13 cellular contexts compared by ENCODE assay signal in the genomic region with DNA sequence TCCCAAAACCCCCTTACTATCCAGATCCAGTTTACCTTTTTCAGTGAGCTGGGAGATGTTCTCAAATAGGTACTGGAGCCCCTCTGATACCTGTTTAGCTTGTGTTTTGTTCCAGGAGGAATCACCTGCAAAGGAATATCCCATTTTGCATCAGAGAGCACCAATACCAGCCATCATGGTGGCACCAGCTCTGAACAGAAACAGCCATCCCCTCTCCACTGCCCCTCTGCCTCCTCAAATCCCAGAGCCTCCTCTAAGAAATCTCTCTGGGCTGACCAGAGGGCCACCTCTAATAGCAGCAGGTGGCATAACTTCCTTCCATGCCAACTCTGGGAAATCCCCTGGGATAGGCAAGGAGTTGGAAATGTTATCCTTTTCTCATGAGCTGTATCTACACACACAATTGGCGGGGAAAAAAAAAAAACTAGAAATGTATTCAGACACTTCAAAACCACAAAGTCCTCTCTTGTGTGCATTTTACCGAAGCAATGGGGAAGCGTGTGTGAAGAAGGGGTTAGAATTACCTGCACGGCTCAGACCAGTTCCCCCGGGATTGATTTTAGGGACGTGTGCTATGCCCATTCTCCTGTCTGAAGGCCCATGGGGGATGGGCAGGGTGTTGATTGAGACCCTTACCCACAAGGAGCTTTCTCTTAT. TPM values are rescaled to one million over a fixed set of nuclear protein-coding genes. Genes with fewer than 3 reads are reported as not detected.
DNase-seq lines count a peak whose midpoint lies in the region; ATAC-seq and TF ChIP-seq lines count a peak whose summit lies in the region.
"Had no signal": no experiment of that assay in that cellular context is flagged by ENCODE, and none has a peak within 500 bp of the region (broad histone marks: within the 10 kb centered on the region; RNA-seq: fewer than 3 reads in every experiment).

No MANE protein-coding gene starts in this region.

- POLR2A ChIA-PET in activated B cell treated with CpG ODN at 0.5 μM for 24 hours (lab: Charles Lee), result no interaction called here
- POLR2A ChIA-PET in activated CD4-positive, alpha-beta memory T cell treated with anti-CD3 and anti-CD28 coated beads, Interleukin-2, amount 10 ng/mL, durations not matched to agents 7 days and 5 days (lab: Charles Lee), result no interaction called here

- CTCF ChIA-PET in activated B cell treated with CpG ODN at 0.5 μM for 24 hours (lab: Charles Lee), result interaction anchor here (1.6 kb wide), 1 partner anchor 9 kb away, joined by 4 read pairs; no protein-coding TSS in a partner anchor
- CTCF ChIA-PET in activated CD4-positive, alpha-beta memory T cell treated with anti-CD3 and anti-CD28 coated beads, Interleukin-2, amount 10 ng/mL, durations not matched to agents 7 days and 5 days (lab: Charles Lee), result interaction anchor here (1.1 kb wide), 1 partner anchor 11 kb away, joined by 3 read pairs; no protein-coding TSS in a partner anchor

- intact Hi-C loops in activated B cell treated with CpG ODN at 0.5 μM for 24 hours (cut with micrococcal nuclease), result no loop called here

- no peak overlapping the region for H3K27ac Mint-ChIP-seq in activated T-cell treated with anti-CD3 and anti-CD28 coated beads, Interleukin-2, amount 50 U/mL, for 72 hours
- no peak overlapping the region for H3K27ac Mint-ChIP-seq in activated B cell treated with CpG ODN at 0.5 μM for 24 hours
- peak overlapping the region; percentile 11 for H3K27ac Mint-ChIP-seq in stimulated activated naive B cell treated with anti-CD40 and anti-IgM and Interleukin-4, amounts not matched to agents 10 μg/mL and 1 μg/mL and 100 μg/mL, for 72 hours
- no peak overlapping the region for H3K27ac Mint-ChIP-seq in activated CD4-positive, alpha-beta memory T cell treated with anti-CD3 and anti-CD28 coated beads, Interleukin-2, amount 10 ng/mL, durations not matched to agents 7 days and 5 days

- H3K4me1 Mint-ChIP-seq in activated T-cell treated with anti-CD3 and anti-CD28 coated beads, Interleukin-2, amount 50 U/mL, for 72 hours (ENCODE audit: low read depth), result peaks cover 49% of the 10 kb centered on the region
- H3K4me1 Mint-ChIP-seq in activated B cell treated with CpG ODN at 0.5 μM for 24 hours, result peaks cover 21% of the 10 kb centered on the region
- H3K4me1 Mint-ChIP-seq in stimulated activated naive B cell treated with anti-CD40 and anti-IgM and Interleukin-4, amounts not matched to agents 10 μg/mL and 1 μg/mL and 100 μg/mL, for 72 hours, result peaks cover 27 to 34% of the 10 kb centered on the region in 2 donors
- peaks cover 20% of the 10 kb centered on the region for H3K4me1 Mint-ChIP-seq in activated CD4-positive, alpha-beta memory T cell treated with anti-CD3 and anti-CD28 coated beads, Interleukin-2, amount 10 ng/mL, durations not matched to agents 7 days and 5 days

- peak overlapping the region; percentile 25 to 67 for H3K4me3 Mint-ChIP-seq in activated T-cell treated with anti-CD3 and anti-CD28 coated beads, Interleukin-2, amount 50 U/mL, for 72 hours
- peak overlapping the region; percentile 8 for H3K4me3 Mint-ChIP-seq in activated B cell treated with CpG ODN at 0.5 μM for 24 hours
- H3K4me3 Mint-ChIP-seq in stimulated activated naive B cell treated with anti-CD40 and anti-IgM and Interleukin-4, amounts not matched to agents 10 μg/mL and 1 μg/mL and 100 μg/mL, for 72 hours, result peak overlapping the region; percentile 5 to 19
- H3K4me3 Mint-ChIP-seq in activated CD4-positive, alpha-beta memory T cell treated with anti-CD3 and anti-CD28 coated beads, Interleukin-2, amount 10 ng/mL, durations not matched to agents 7 days and 5 days, result no peak overlapping the region

- no peak for DNase-seq in activated T-cell treated with anti-CD3 and anti-CD28 coated beads, Interleukin-2, amount 50 U/mL, for 72 hours
- DNase-seq in activated T-cell treated with anti-CD3 and anti-CD28 coated beads, Interleukin-2, amount 50 U/mL, for 1 hour, result no peak
- DNase-seq in NCI-H128 (lab: John Stamatoyannopoulos, UW; ENCODE audit: unreplicated experiment) (peak; percentile 83), activated B cell treated with CpG ODN at 0.5 μM for 24 hours (no peak), NK-92 (lab: John Stamatoyannopoulos, UW; ENCODE audit: unreplicated experiment) (no peak), GF-D8 (lab: John Stamatoyannopoulos, UW) (no peak)
- DNase-seq in stimulated activated naive B cell treated with anti-CD40 and anti-IgM and Interleukin-4, amounts not matched to agents 10 μg/mL and 1 μg/mL and 100 μg/mL, for 72 hours, result no peak
- no peak for DNase-seq in activated CD4-positive, alpha-beta memory T cell treated with anti-CD3 and anti-CD28 coated beads, Interleukin-2, amount 10 ng/mL, durations not matched to agents 7 days and 5 days
- DNase-seq: adrenal gland, EL, KG1, NCI-H526, T-helper 9 cell had no signal

- no peak for TF ChIP-seq CTCF in activated B cell treated with CpG ODN at 0.5 μM for 24 hours (IDR thresholded peaks at IDR 0.05)

- no peaks in the 10 kb centered on the region for H3K36me3 Mint-ChIP-seq in activated T-cell treated with anti-CD3 and anti-CD28 coated beads, Interleukin-2, amount 50 U/mL, for 72 hours (ENCODE audit: insufficient read depth in 2 of 2)
- no peaks in the 10 kb centered on the region for H3K36me3 Mint-ChIP-seq in activated B cell treated with CpG ODN at 0.5 μM for 24 hours (ENCODE audit: low read depth)
- no peaks in the 10 kb centered on the region for H3K36me3 Mint-ChIP-seq in stimulated activated naive B cell treated with anti-CD40 and anti-IgM and Interleukin-4, amounts not matched to agents 10 μg/mL and 1 μg/mL and 100 μg/mL, for 72 hours
- no peaks in the 10 kb centered on the region for H3K36me3 Mint-ChIP-seq in activated CD4-positive, alpha-beta memory T cell treated with anti-CD3 and anti-CD28 coated beads, Interleukin-2, amount 10 ng/mL, durations not matched to agents 7 days and 5 days (ENCODE audit: low read depth)

- H3K27me3 Mint-ChIP-seq in activated T-cell treated with anti-CD3 and anti-CD28 coated beads, Interleukin-2, amount 50 U/mL, for 72 hours (ENCODE audit: low read depth), result peaks cover 35% of the 10 kb centered on the region
- H3K27me3 Mint-ChIP-seq in activated B cell treated with CpG ODN at 0.5 μM for 24 hours, result peaks cover 47% of the 10 kb centered on the region
- peaks cover 80 to 85% of the 10 kb centered on the region in 2 donors for H3K27me3 Mint-ChIP-seq in stimulated activated naive B cell treated with anti-CD40 and anti-IgM and Interleukin-4, amounts not matched to agents 10 μg/mL and 1 μg/mL and 100 μg/mL, for 72 hours
- peaks cover 32% of the 10 kb centered on the region for H3K27me3 Mint-ChIP-seq in activated CD4-positive, alpha-beta memory T cell treated with anti-CD3 and anti-CD28 coated beads, Interleukin-2, amount 10 ng/mL, durations not matched to agents 7 days and 5 days

- H3K9me3 Mint-ChIP-seq in activated T-cell treated with anti-CD3 and anti-CD28 coated beads, Interleukin-2, amount 50 U/mL, for 72 hours, result no peaks in the 10 kb centered on the region
- no peaks in the 10 kb centered on the region for H3K9me3 Mint-ChIP-seq in activated B cell treated with CpG ODN at 0.5 μM for 24 hours
- H3K9me3 Mint-ChIP-seq in stimulated activated naive B cell treated with anti-CD40 and anti-IgM and Interleukin-4, amounts not matched to agents 10 μg/mL and 1 μg/mL and 100 μg/mL, for 72 hours, result no peaks in the 10 kb centered on the region
- H3K9me3 Mint-ChIP-seq in activated CD4-positive, alpha-beta memory T cell treated with anti-CD3 and anti-CD28 coated beads, Interleukin-2, amount 10 ng/mL, durations not matched to agents 7 days and 5 days, result no peaks in the 10 kb centered on the region

- ATAC-seq in activated T-cell treated with anti-CD3 and anti-CD28 coated beads, Interleukin-2, amount 50 U/mL, for 72 hours (replicated peaks in 1 of 2), result peak; percentile 13 to 21
- ATAC-seq in activated B cell treated with CpG ODN at 0.5 μM for 24 hours (ENCODE audit: low read depth), result no peak
- peak; percentile 74 to 77 for ATAC-seq in stimulated activated naive B cell treated with anti-CD40 and anti-IgM and Interleukin-4, amounts not matched to agents 10 μg/mL and 1 μg/mL and 100 μg/mL, for 72 hours (replicated peaks)

RNA-seq across cellular contexts. Expression of a gene that starts 2.4 kb away (rescaled TPM):
- total RNA-seq in activated T-cell treated with anti-CD3 and anti-CD28 coated beads, Interleukin-2, amount 50 U/mL, for 72 hours, result under 1 TPM; 0.21 to 0.29 TPM
- total RNA-seq in activated B cell treated with CpG ODN at 0.5 μM for 24 hours, result not detected in 2 replicates
- total RNA-seq in activated CD4-positive, alpha-beta memory T cell treated with anti-CD3 and anti-CD28 coated beads, Interleukin-2, amount 10 ng/mL, durations not matched to agents 7 days and 5 days, result not detected
- total RNA-seq: adrenal gland had no signal

RNA-seq across cellular contexts. Expression of a gene that starts 11.5 kb away (rescaled TPM):
- total RNA-seq in activated T-cell treated with anti-CD3 and anti-CD28 coated beads, Interleukin-2, amount 50 U/mL, for 72 hours, result not detected
- 2.6 and 4.0 TPM in 2 replicates for total RNA-seq in activated B cell treated with CpG ODN at 0.5 μM for 24 hours
- total RNA-seq in activated CD4-positive, alpha-beta memory T cell treated with anti-CD3 and anti-CD28 coated beads, Interleukin-2, amount 10 ng/mL, durations not matched to agents 7 days and 5 days, result under 1 TPM in 1 of 2 experiments, not detected in 1; 0.55 TPM

RNA-seq across cellular contexts. Expression of a gene that starts 29.2 kb away (rescaled TPM):
- not detected for total RNA-seq in activated T-cell treated with anti-CD3 and anti-CD28 coated beads, Interleukin-2, amount 50 U/mL, for 72 hours
- total RNA-seq in activated B cell treated with CpG ODN at 0.5 μM for 24 hours, result 0.61 TPM in 1 of 2 replicates, not detected in the other
- not detected for total RNA-seq in activated CD4-positive, alpha-beta memory T cell treated with anti-CD3 and anti-CD28 coated beads, Interleukin-2, amount 10 ng/mL, durations not matched to agents 7 days and 5 days

RNA-seq across cellular contexts. Expression of a gene that starts 33.4 kb away (rescaled TPM):
- total RNA-seq in activated T-cell treated with anti-CD3 and anti-CD28 coated beads, Interleukin-2, amount 50 U/mL, for 72 hours, result not detected
- not detected in 2 replicates for total RNA-seq in activated B cell treated with CpG ODN at 0.5 μM for 24 hours
- not detected for total RNA-seq in activated CD4-positive, alpha-beta memory T cell treated with anti-CD3 and anti-CD28 coated beads, Interleukin-2, amount 10 ng/mL, durations not matched to agents 7 days and 5 days
- total RNA-seq: adrenal gland had no signal

RNA-seq across cellular contexts. Expression of a gene that starts 44.7 kb away (rescaled TPM):
- total RNA-seq in activated T-cell treated with anti-CD3 and anti-CD28 coated beads, Interleukin-2, amount 50 U/mL, for 72 hours, result not detected
- 0.93 TPM in 1 of 2 replicates, not detected in the other for total RNA-seq in activated B cell treated with CpG ODN at 0.5 μM for 24 hours
- total RNA-seq in activated CD4-positive, alpha-beta memory T cell treated with anti-CD3 and anti-CD28 coated beads, Interleukin-2, amount 10 ng/mL, durations not matched to agents 7 days and 5 days, result not detected
